10 cellular contexts compared by ENCODE assay signal in the genomic region with DNA sequence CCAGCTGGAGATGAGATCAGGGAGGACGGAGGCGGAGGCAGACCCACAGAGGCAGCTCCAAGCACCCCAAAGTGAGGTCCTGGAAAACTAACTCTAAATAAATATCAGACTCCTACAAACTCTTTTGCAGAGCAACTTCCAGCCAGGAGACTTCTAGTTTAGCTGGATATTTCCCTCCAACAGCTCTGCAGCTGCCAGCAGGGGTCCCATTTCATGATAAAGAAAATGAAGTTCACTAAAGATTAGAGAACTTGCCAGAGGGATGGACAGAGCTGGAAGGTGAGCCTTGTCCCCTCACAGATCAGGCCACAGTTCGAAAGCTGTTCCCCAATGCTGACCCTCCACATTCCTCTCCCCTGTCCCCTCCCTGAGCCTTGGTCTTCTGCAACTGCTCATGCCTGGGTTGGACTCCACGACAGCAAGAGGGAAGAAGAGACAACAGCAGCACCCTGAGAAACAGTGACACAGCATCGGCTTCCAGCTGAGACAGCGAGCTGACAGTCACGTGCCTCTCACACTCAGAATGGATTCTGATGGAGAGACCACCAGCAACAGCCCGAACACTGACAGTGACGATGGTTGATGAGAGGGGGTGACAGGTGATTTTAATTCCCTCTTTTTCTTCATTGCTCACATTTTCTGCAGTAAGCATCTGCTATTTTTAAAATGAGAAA. TPM values are rescaled to one million over a fixed set of nuclear protein-coding genes. Genes with fewer than 3 reads are reported as not detected.
DNase-seq lines count a peak whose midpoint lies in the region; TF ChIP-seq lines count a peak whose summit lies in the region.
"Had no signal": no experiment of that assay in that cellular context is flagged by ENCODE, and none has a peak within 500 bp of the region (broad histone marks: within the 10 kb centered on the region; RNA-seq: fewer than 3 reads in every experiment).

No MANE protein-coding gene starts in this region.

- WGBS in endodermal cell (ENCODE audit: insufficient coverage in 1 of 2, insufficient read length in 1 of 2), 2 experiments: 76 to 82% methylated on average over 6 to 9 of the region's 9 CpGs
- 70 to 81% methylated on average over 5 to 8 of the region's 9 CpGs for WGBS in esophagus squamous epithelium, 2 donors

- H3K27ac ChIP-seq in OCI-LY3 (ENCODE audit: low read length) (peak overlapping the region; percentile 65), endodermal cell (ENCODE audit: low read depth, low read length) (no peak overlapping the region), skeletal muscle tissue (ENCODE audit: low read depth, low read length) (peak overlapping the region; percentile 33), esophagus squamous epithelium (peak overlapping the region in 1 of 4 donors; percentile 13)

- peaks cover 41% of the 10 kb centered on the region for H3K4me1 Mint-ChIP-seq in activated CD4-positive, alpha-beta T cell treated with anti-CD3 and anti-CD28 coated beads, Interleukin-2, amount 10 ng/mL, durations not matched to agents 24 days and 14 days
- H3K4me1 Mint-ChIP-seq in endodermal cell: peaks cover 24% of the 10 kb centered on the region

- H3K9me3 Mint-ChIP-seq in activated CD4-positive, alpha-beta T cell treated with anti-CD3 and anti-CD28 coated beads, Interleukin-2, amount 10 ng/mL, durations not matched to agents 24 days and 14 days: no peaks in the 10 kb centered on the region
- H3K9me3 Mint-ChIP-seq in endodermal cell: no peaks in the 10 kb centered on the region
- H3K9me3 Mint-ChIP-seq: central memory CD8-positive, alpha-beta T cell had no signal

- peak overlapping the region; percentile 24; the same call in 1 of the 2 replicates for H3K9ac ChIP-seq in OCI-LY3 (ENCODE audit: low read length)
- no peak overlapping the region for H3K9ac ChIP-seq in endodermal cell (ENCODE audit: extremely low read depth, low read length, poor library complexity, severe bottlenecking)
- H3K9ac ChIP-seq in skeletal muscle tissue (ENCODE audit: low read depth in 1 of 3, low read length in 3 of 3): peak overlapping the region in 1 of 3 donors; percentile 8

- H3K79me2 ChIP-seq in OCI-LY3 (ENCODE audit: low read length): peaks cover 91% of the 10 kb centered on the region

- peaks cover 24% of the 10 kb centered on the region for H3K36me3 ChIP-seq in OCI-LY3 (replicated peaks; ENCODE audit: low read depth, low read length)
- peaks cover 16% of the 10 kb centered on the region for H3K36me3 ChIP-seq in endodermal cell (ENCODE audit: control insufficient read depth, insufficient read depth, low read length)
- H3K36me3 ChIP-seq in skeletal muscle tissue (ENCODE audit: control insufficient read depth in 3 of 3, insufficient read depth in 3 of 3, low read length in 3 of 3): peaks cover 0 to 8% (median 7%) of the 10 kb centered on the region in 3 donors
- peaks cover 0 to 34% (median 7%) of the 10 kb centered on the region in 3 donors for H3K36me3 ChIP-seq in esophagus squamous epithelium

- intact Hi-C loops in activated CD4-positive, alpha-beta T cell treated with anti-CD3 and anti-CD28 coated beads, Interleukin-2, amount 10 ng/mL, durations not matched to agents 24 days and 14 days (cut with micrococcal nuclease): no loop called here
- intact Hi-C loops in esophagus squamous epithelium (cut with DNase I): no loop called here

- H2AFZ ChIP-seq in OCI-LY3 (ENCODE audit: low read depth, low read length): no peak overlapping the region

- H3K4me2 ChIP-seq in OCI-LY3 (ENCODE audit: low read length): peak overlapping the region; percentile 94

- H3K4me3 ChIP-seq in OCI-LY3 (ENCODE audit: low read length) (peak overlapping the region; percentile 58), endodermal cell (ENCODE audit: low read length) (no peak overlapping the region), skeletal muscle tissue (ENCODE audit: low read length in 3 of 3) (no peak overlapping the region), esophagus squamous epithelium (no peak overlapping the region)

- no peak for TF ChIP-seq POLR2A in esophagus squamous epithelium (IDR thresholded peaks at IDR 0.05)

- DNase-seq in activated CD4-positive, alpha-beta T cell treated with anti-CD3 and anti-CD28 coated beads, Interleukin-2, amount 10 ng/mL, durations not matched to agents 24 days and 14 days: no peak
- no peak for DNase-seq in activated CD4-positive, alpha-beta T cell treated with anti-CD3 and anti-CD28 coated beads, Interleukin-2, amount 50 U/mL, for 4 hours
- no peak for DNase-seq in endodermal cell
- DNase-seq in esophagus squamous epithelium (lab: John Stamatoyannopoulos, UW): no peak
- DNase-seq in DMS53 treated with DMSO at 0.1 percent for 48 hours (lab: John Stamatoyannopoulos, UW; ENCODE audit: unreplicated experiment): no peak
- DNase-seq in SKM-1 treated with dmso at 0.1 percent for 144 hours (lab: John Stamatoyannopoulos, UW; ENCODE audit: unreplicated experiment): no peak
- DNase-seq: MV-4-11 had no signal

- H3K4me3 Mint-ChIP-seq in activated CD4-positive, alpha-beta T cell treated with anti-CD3 and anti-CD28 coated beads, Interleukin-2, amount 10 ng/mL, durations not matched to agents 24 days and 14 days: no peak overlapping the region
- no peak overlapping the region for H3K4me3 Mint-ChIP-seq in endodermal cell
- H3K4me3 Mint-ChIP-seq: central memory CD8-positive, alpha-beta T cell had no signal

- H4K20me1 ChIP-seq in OCI-LY3 (ENCODE audit: insufficient read depth, low read length): peaks cover 46% of the 10 kb centered on the region

- H3K4me1 ChIP-seq in OCI-LY3 (ENCODE audit: low read length) (peaks cover 61% of the 10 kb centered on the region), endodermal cell (ENCODE audit: control insufficient read depth, insufficient read depth, low read length) (peaks cover 13% of the 10 kb centered on the region), skeletal muscle tissue (ENCODE audit: control insufficient read depth in 3 of 3, insufficient read depth in 3 of 3, low read length in 3 of 3) (peaks cover 49 to 55% (median 52%) of the 10 kb centered on the region in 3 donors), esophagus squamous epithelium (peaks cover 24 to 64% (median 42%) of the 10 kb centered on the region in 3 donors)

- peak; percentile 24; the same call in 1 of the 2 replicates for TF ChIP-seq CTCF in OCI-LY3 (IDR thresholded peaks at IDR 0.05; ENCODE audit: low read depth, low read length)
- no peak for TF ChIP-seq CTCF in endodermal cell (conservative IDR thresholded peaks at IDR 0.05)
- no peak for TF ChIP-seq CTCF in esophagus squamous epithelium (IDR thresholded peaks at IDR 0.05)

- H3K27ac Mint-ChIP-seq in activated CD4-positive, alpha-beta T cell treated with anti-CD3 and anti-CD28 coated beads, Interleukin-2, amount 10 ng/mL, durations not matched to agents 24 days and 14 days: peak overlapping the region; percentile 65
- peak overlapping the region; percentile 68 for H3K27ac Mint-ChIP-seq in endodermal cell

- no peaks in the 10 kb centered on the region for H3K27me3 Mint-ChIP-seq in activated CD4-positive, alpha-beta T cell treated with anti-CD3 and anti-CD28 coated beads, Interleukin-2, amount 10 ng/mL, durations not matched to agents 24 days and 14 days
- H3K27me3 Mint-ChIP-seq in endodermal cell (ENCODE audit: insufficient read depth): no peaks in the 10 kb centered on the region
- H3K27me3 Mint-ChIP-seq: central memory CD8-positive, alpha-beta T cell had no signal

- H3K27me3 ChIP-seq in OCI-LY3 (ENCODE audit: low read depth, low read length): no peaks in the 10 kb centered on the region
- no peaks in the 10 kb centered on the region for H3K27me3 ChIP-seq in endodermal cell (ENCODE audit: control insufficient read depth, insufficient read depth, low read length, poor library complexity, severe bottlenecking)
- no peaks in the 10 kb centered on the region for H3K27me3 ChIP-seq in skeletal muscle tissue (ENCODE audit: control insufficient read depth in 3 of 3, insufficient read depth in 3 of 3, low read length in 3 of 3)
- no peaks in the 10 kb centered on the region for H3K27me3 ChIP-seq in esophagus squamous epithelium

- peaks cover 24% of the 10 kb centered on the region for H3K36me3 Mint-ChIP-seq in activated CD4-positive, alpha-beta T cell treated with anti-CD3 and anti-CD28 coated beads, Interleukin-2, amount 10 ng/mL, durations not matched to agents 24 days and 14 days (ENCODE audit: low read depth)
- peaks cover 18% of the 10 kb centered on the region for H3K36me3 Mint-ChIP-seq in endodermal cell (ENCODE audit: low read depth)

- H3K9me3 ChIP-seq in OCI-LY3 (ENCODE audit: insufficient read depth, low read length): no peaks in the 10 kb centered on the region
- no peaks in the 10 kb centered on the region for H3K9me3 ChIP-seq in endodermal cell (ENCODE audit: control insufficient read depth, low read length)
- no peaks in the 10 kb centered on the region for H3K9me3 ChIP-seq in skeletal muscle tissue (ENCODE audit: control insufficient read depth in 3 of 3, low read length in 3 of 3)
- no peaks in the 10 kb centered on the region for H3K9me3 ChIP-seq in esophagus squamous epithelium

RNA-seq across cellular contexts. Expression of a gene that starts 5.7 kb away (rescaled TPM):
- total RNA-seq in activated CD4-positive, alpha-beta T cell treated with anti-CD3 and anti-CD28 coated beads, Interleukin-2, amount 10 ng/mL, durations not matched to agents 24 days and 14 days: 56.5 and 63.1 TPM in 2 replicates
- total RNA-seq in endodermal cell (10 to 100 TPM; 48.0 to 52.8 TPM), skeletal muscle tissue (11.5 TPM), esophagus squamous epithelium (10 to 100 TPM; 22.7 to 35.7 (median 28.4) TPM)
- polyA plus RNA-seq in endodermal cell (2013, experiment 1 of 2): 59.6 TPM
- polyA plus RNA-seq in endodermal cell (2013, experiment 2 of 2): 35.9 TPM

RNA-seq across cellular contexts. Expression of a gene that starts 59.4 kb away (rescaled TPM):
- total RNA-seq in activated CD4-positive, alpha-beta T cell treated with anti-CD3 and anti-CD28 coated beads, Interleukin-2, amount 10 ng/mL, durations not matched to agents 24 days and 14 days: 263 and 272 TPM in 2 replicates
- total RNA-seq in endodermal cell: 100 to 1,000 TPM; 198 to 206 TPM
- polyA plus RNA-seq in endodermal cell (2013, experiment 1 of 2): 171 TPM
- polyA plus RNA-seq in endodermal cell (2013, experiment 2 of 2): 165 TPM
- 148 TPM for total RNA-seq in skeletal muscle tissue
- total RNA-seq in esophagus squamous epithelium: 100 to 1,000 TPM; 108 to 140 (median 121) TPM
